ENCODE assay signal across 8 cellular contexts in the genomic region with DNA sequence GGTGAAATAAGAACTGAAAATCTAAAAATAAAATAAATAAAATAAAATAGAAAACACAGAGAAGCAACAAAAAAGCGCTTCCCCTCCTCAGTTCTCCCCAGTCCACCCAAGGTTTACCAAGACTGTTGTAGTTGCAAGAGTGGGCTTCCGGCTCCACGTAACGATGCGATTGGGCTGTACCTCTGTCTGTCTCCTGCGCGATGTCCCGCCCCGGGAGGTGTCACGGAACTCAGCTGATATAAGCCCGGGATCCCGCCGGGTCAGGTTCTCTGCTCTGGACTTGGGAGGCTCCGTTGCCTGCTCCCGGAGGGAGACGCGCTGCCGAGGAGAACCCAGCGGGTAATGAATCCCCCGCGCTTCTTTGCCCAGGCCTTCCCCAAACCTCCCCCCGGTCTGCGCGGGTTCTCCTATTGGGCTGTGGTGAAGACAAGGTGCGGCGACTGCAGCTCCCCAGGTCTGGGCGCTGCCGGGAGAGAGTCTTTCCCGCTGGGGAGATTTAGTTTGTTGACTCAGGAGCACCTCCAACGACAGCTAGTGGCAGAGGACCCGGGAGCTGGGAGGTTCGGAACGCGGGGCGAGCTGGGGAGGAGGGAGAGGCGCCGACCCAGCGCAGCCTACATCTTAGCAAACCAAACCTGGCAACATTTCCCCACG. TPM values are rescaled to one million over a fixed set of nuclear protein-coding genes. Genes with fewer than 3 reads are reported as not detected.
DNase-seq lines count a peak whose midpoint lies in the region; ATAC-seq and TF ChIP-seq lines count a peak whose summit lies in the region.

A gene (plus strand): TSS at position 268 of the 654 bp plus-strand sequence. CDS start 15,619 bp downstream, outside the sequence.

- DNase-seq in HEK293T (ENCODE audit: extremely low spot score): peak; percentile 82
- peak; percentile 74 for DNase-seq in MV-4-11 (lab: John Stamatoyannopoulos, UW)
- DNase-seq in T-helper 2 cell: peak; percentile 81 to 96 (median 90)
- peak; percentile 96 for DNase-seq in left ventricle myocardium superior
- peak; percentile 83 for DNase-seq in progenitor cell of endocrine pancreas (ENCODE audit: low spot score, unreplicated experiment)
- DNase-seq in upper lobe of right lung: peak; percentile 97

- peaks cover 2% of the 10 kb centered on the region for H3K36me3 Mint-ChIP-seq in progenitor cell of endocrine pancreas (ENCODE audit: insufficient read depth)

- peak within 1 kb of the TSS; percentile 89 for H3K4me3 Mint-ChIP-seq in progenitor cell of endocrine pancreas (ENCODE audit: low read depth)

- H3K4me3 ChIP-seq in GM08714 (ENCODE audit: low read length): peak within 1 kb of the TSS; percentile 83
- peak within 1 kb of the TSS; percentile 86 for H3K4me3 ChIP-seq in upper lobe of right lung

- no peaks in the 10 kb centered on the region for H3K9me3 ChIP-seq in upper lobe of right lung

- no peaks in the 10 kb centered on the region for H3K9me3 Mint-ChIP-seq in progenitor cell of endocrine pancreas (ENCODE audit: low read depth)

- H3K36me3 ChIP-seq in upper lobe of right lung: peaks cover 7% of the 10 kb centered on the region

- peaks cover 46% of the 10 kb centered on the region for H3K4me1 ChIP-seq in upper lobe of right lung

- H3K27me3 Mint-ChIP-seq in progenitor cell of endocrine pancreas: no peaks in the 10 kb centered on the region

- intact Hi-C loops in left ventricle myocardium superior (cut with micrococcal nuclease) (no loop called here), upper lobe of right lung (cut with DNase I) (no loop called here)

- POLR2A ChIA-PET in HEK293T (lab: Yijun Ruan, JAX): interaction anchor here (0.6 to 2.6 kb wide), 10 partner anchors 9 to 336 kb away, joined by 3 to 10 read pairs (median 4); a partner anchor contains a TSS

- ATAC-seq in left ventricle myocardium superior: peak; percentile 98
- ATAC-seq in upper lobe of right lung: peak; percentile 96

- no peak for TF ChIP-seq CTCF in progenitor cell of endocrine pancreas (IDR thresholded peaks at IDR 0.05; ENCODE audit: unreplicated experiment)
- peak; percentile 7 for TF ChIP-seq CTCF in upper lobe of right lung (IDR thresholded peaks at IDR 0.05)

- peak within 1 kb of the TSS; percentile 97 for H3K27ac Mint-ChIP-seq in progenitor cell of endocrine pancreas

- no peaks in the 10 kb centered on the region for H3K27me3 ChIP-seq in upper lobe of right lung

- CTCF ChIA-PET in HEK293T (lab: Yijun Ruan, JAX): interaction anchor here (0.5 to 0.6 kb wide), 2 partner anchors 14 to 21 kb away, joined by 4 to 8 read pairs; no protein-coding TSS in a partner anchor

- H3K27ac ChIP-seq in angular gyrus (ENCODE audit: low read depth, low read length): peak within 1 kb of the TSS; percentile 51
- H3K27ac ChIP-seq in upper lobe of right lung: peak within 1 kb of the TSS; percentile 99

- peaks cover 21% of the 10 kb centered on the region for H3K4me1 Mint-ChIP-seq in progenitor cell of endocrine pancreas (ENCODE audit: low read depth)

TF ChIP-seq in HEK293T, 16 proteins besides CTCF, POLR2A, EP300 and RAD21:
- TF ChIP-seq, protein P1, sequence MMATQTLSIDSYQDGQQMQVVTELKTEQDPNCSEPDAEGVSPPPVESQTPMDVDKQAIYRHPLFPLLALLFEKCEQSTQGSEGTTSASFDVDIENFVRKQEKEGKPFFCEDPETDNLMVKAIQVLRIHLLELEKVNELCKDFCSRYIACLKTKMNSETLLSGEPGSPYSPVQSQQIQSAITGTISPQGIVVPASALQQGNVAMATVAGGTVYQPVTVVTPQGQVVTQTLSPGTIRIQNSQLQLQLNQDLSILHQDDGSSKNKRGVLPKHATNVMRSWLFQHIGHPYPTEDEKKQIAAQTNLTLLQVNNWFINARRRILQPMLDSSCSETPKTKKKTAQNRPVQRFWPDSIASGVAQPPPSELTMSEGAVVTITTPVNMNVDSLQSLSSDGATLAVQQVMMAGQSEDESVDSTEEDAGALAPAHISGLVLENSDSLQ (IDR thresholded peaks at IDR 0.05): peak; percentile 98
- TF ChIP-seq NFRKB (IDR thresholded peaks at IDR 0.05) (no peak), TARDBP (IDR thresholded peaks at IDR 0.05) (no peak), CTBP1 (IDR thresholded peaks at IDR 0.05; ENCODE audit: borderline replicate concordance) (no peak)

RNA-seq across cellular contexts. Expression of the gene that starts here (rescaled TPM):
- 13.1 TPM for total RNA-seq in left ventricle myocardium superior
- 12.7 and 13.1 TPM in 2 replicates for total RNA-seq in progenitor cell of endocrine pancreas
- total RNA-seq in upper lobe of right lung: 58.4 TPM

Comparison
In these comparisons a context has a peak if more than half of its experiments do, and no peak if none do; other contexts are left out.
1. Peak in every context shown above with its lines: DNase-seq, ATAC-seq, H3K4me3 ChIP-seq and H3K27ac ChIP-seq.